ENCODE assay signal across 12 cellular contexts in genomic region chr10:71980181-71981023, GRCh38. TPM values are rescaled to one million over a fixed set of nuclear protein-coding genes. Genes with fewer than 3 reads are reported as not detected.
DNase-seq lines count a peak whose midpoint lies in the region; ATAC-seq, FAIRE-seq and TF ChIP-seq lines count a peak whose summit lies in the region.
"Had no signal": no experiment of that assay in that cellular context is flagged by ENCODE, and none has a peak within 500 bp of the region (broad histone marks: within the 10 kb centered on the region; RNA-seq: fewer than 3 reads in every experiment).

No MANE protein-coding gene starts in this region.

- peak overlapping the region; percentile 26 for H3K4me2 ChIP-seq in keratinocyte (ENCODE audit: control insufficient read depth, extremely low read depth, insufficient read depth, low read depth, low read length)

- H3K79me2 ChIP-seq in keratinocyte (ENCODE audit: control insufficient read depth, insufficient read depth, low read length): peaks cover 83% of the 10 kb centered on the region

- peaks cover 4 to 9% of the 10 kb centered on the region in 2 donors for H3K4me1 Mint-ChIP-seq in natural killer cell treated with Interleukin-12 subunit alpha and Interleukin-12 subunit beta and Interleukin-15 and Interleukin-18, amount 100 ng/mL, for 72 hours (ENCODE audit: low read depth in 2 of 2)

- peaks cover 7% of the 10 kb centered on the region for H3K9me1 ChIP-seq in keratinocyte (ENCODE audit: control insufficient read depth, extremely low read depth, insufficient read depth, low read length)

- H3K4me3 Mint-ChIP-seq in natural killer cell treated with Interleukin-12 subunit alpha and Interleukin-12 subunit beta and Interleukin-15 and Interleukin-18, amount 100 ng/mL, for 72 hours: no peak overlapping the region
- H3K4me3 Mint-ChIP-seq: B cell; central memory CD8-positive, alpha-beta T cell; naive thymus-derived CD4-positive, alpha-beta T cell had no signal

- no peaks in the 10 kb centered on the region for H3K9me3 Mint-ChIP-seq in natural killer cell treated with Interleukin-12 subunit alpha and Interleukin-12 subunit beta and Interleukin-15 and Interleukin-18, amount 100 ng/mL, for 72 hours
- H3K9me3 Mint-ChIP-seq: central memory CD8-positive, alpha-beta T cell; naive thymus-derived CD4-positive, alpha-beta T cell had no signal

- H3K4me1 ChIP-seq in ascending aorta: peaks cover 33 to 83% of the 10 kb centered on the region in 2 donors
- H3K4me1 ChIP-seq in keratinocyte (ENCODE audit: control insufficient read depth, extremely low read depth, insufficient read depth, low read length): peaks cover 44% of the 10 kb centered on the region
- peaks cover 82 to 89% (median 88%) of the 10 kb centered on the region in 3 donors for H3K4me1 ChIP-seq in skeletal muscle tissue (ENCODE audit: control insufficient read depth in 3 of 3, insufficient read depth in 3 of 3, low read length in 3 of 3)

- intact Hi-C loops in ascending aorta (cut with DNase I): no loop called here

- H4K20me1 ChIP-seq in keratinocyte (ENCODE audit: control insufficient read depth, extremely low read depth, insufficient read depth, low read length): peaks cover 6% of the 10 kb centered on the region

- peaks cover 6 to 7% of the 10 kb centered on the region in 2 donors for H3K27me3 Mint-ChIP-seq in natural killer cell treated with Interleukin-12 subunit alpha and Interleukin-12 subunit beta and Interleukin-15 and Interleukin-18, amount 100 ng/mL, for 72 hours
- H3K27me3 Mint-ChIP-seq: naive thymus-derived CD4-positive, alpha-beta T cell had no signal

- ATAC-seq in natural killer cell treated with Interleukin-12 subunit alpha and Interleukin-12 subunit beta and Interleukin-15 and Interleukin-18, amount 100 ng/mL, for 72 hours: no peak
- no peak for ATAC-seq in HG02571 (IDR thresholded peaks at IDR 0.05; ENCODE audit: unreplicated experiment)
- ATAC-seq: naive thymus-derived CD4-positive, alpha-beta T cell had no signal

- peak overlapping the region; percentile 90 to 93 for H3K27ac ChIP-seq in ascending aorta
- no peak overlapping the region for H3K27ac ChIP-seq in keratinocyte (ENCODE audit: control insufficient read depth, insufficient read depth, low read length)
- H3K27ac ChIP-seq in skeletal muscle tissue (ENCODE audit: low read depth, low read length): no peak overlapping the region

- H3K36me3 Mint-ChIP-seq in natural killer cell treated with Interleukin-12 subunit alpha and Interleukin-12 subunit beta and Interleukin-15 and Interleukin-18, amount 100 ng/mL, for 72 hours: no peaks in the 10 kb centered on the region
- H3K36me3 Mint-ChIP-seq: naive thymus-derived CD4-positive, alpha-beta T cell had no signal

- H3K9ac ChIP-seq in keratinocyte (ENCODE audit: control insufficient read depth, extremely low read depth, insufficient read depth, low read length): no peak overlapping the region
- peak overlapping the region in 2 of 3 donors; percentile 54 to 65 for H3K9ac ChIP-seq in skeletal muscle tissue (ENCODE audit: low read depth in 1 of 3, low read length in 3 of 3)

- no peaks in the 10 kb centered on the region for H3K36me3 ChIP-seq in ascending aorta
- peaks cover 7 to 8% of the 10 kb centered on the region in 2 experiments for H3K36me3 ChIP-seq in keratinocyte (ENCODE audit: control insufficient read depth in 2 of 2, extremely low read depth in 1 of 2, insufficient read depth in 2 of 2, low read length in 2 of 2)
- H3K36me3 ChIP-seq in skeletal muscle tissue (ENCODE audit: control insufficient read depth in 3 of 3, insufficient read depth in 3 of 3, low read length in 3 of 3): no peaks in the 10 kb centered on the region

- H3K4me3 ChIP-seq in ascending aorta (peak overlapping the region in 1 of 2 donors; percentile 16), keratinocyte (ENCODE audit: control insufficient read depth in 2 of 3, extremely low read depth in 1 of 3, insufficient read depth in 2 of 3, low read depth in 1 of 3, low read length in 3 of 3) (no peak overlapping the region), skeletal muscle tissue (ENCODE audit: low read length in 3 of 3) (peak overlapping the region in 1 of 3 donors; percentile 43)

- DNase-seq in EH (ENCODE audit: low read depth) (peak; percentile 39), ascending aorta (ENCODE audit: low spot score in 2 of 2) (no peak), keratinocyte (ENCODE audit: low read depth, low spot score) (no peak), HT-29 (ENCODE audit: low spot score) (no peak)
- DNase-seq in natural killer cell treated with Interleukin-12 subunit alpha and Interleukin-12 subunit beta and Interleukin-15 and Interleukin-18, amount 100 ng/mL, for 72 hours (ENCODE audit: low spot score): no peak
- DNase-seq in activated CD4-positive, alpha-beta T cell treated with anti-CD3 and anti-CD28 coated beads for 4 hours: no peak
- DNase-seq: naive thymus-derived CD4-positive, alpha-beta T cell; stimulated activated CD4-positive, alpha-beta T cell treated with anti-CD3 and anti-CD28 coated beads, Interleukin-4, amount 100 ng/mL, for 1 hour had no signal

- no peaks in the 10 kb centered on the region for H3K27me3 ChIP-seq in ascending aorta
- H3K27me3 ChIP-seq in keratinocyte (ENCODE audit: control insufficient read depth, extremely low read depth, insufficient read depth, low read length): no peaks in the 10 kb centered on the region
- H3K27me3 ChIP-seq in skeletal muscle tissue (ENCODE audit: control insufficient read depth in 3 of 3, insufficient read depth in 3 of 3, low read length in 3 of 3): no peaks in the 10 kb centered on the region

- H2AFZ ChIP-seq in keratinocyte (ENCODE audit: control insufficient read depth, low read length): no peak overlapping the region

- H3K27ac Mint-ChIP-seq in natural killer cell treated with Interleukin-12 subunit alpha and Interleukin-12 subunit beta and Interleukin-15 and Interleukin-18, amount 100 ng/mL, for 72 hours: no peak overlapping the region
- H3K27ac Mint-ChIP-seq: B cell; naive thymus-derived CD4-positive, alpha-beta T cell had no signal

- TF ChIP-seq CTCF in ascending aorta (IDR thresholded peaks at IDR 0.05) (no peak), keratinocyte (optimal IDR thresholded peaks at IDR 0.05 in 1 of 3, IDR thresholded peaks at IDR 0.05 in 1 of 3, conservative IDR thresholded peaks at IDR 0.05 in 1 of 3; ENCODE audit: extremely low read depth in 1 of 3, insufficient read depth in 2 of 3, low read length in 3 of 3) (no peak)

- H3K9me3 ChIP-seq in ascending aorta (no peaks in the 10 kb centered on the region), keratinocyte (ENCODE audit: control insufficient read depth, low read depth, low read length) (no peaks in the 10 kb centered on the region), skeletal muscle tissue (ENCODE audit: control insufficient read depth in 3 of 3, low read length in 3 of 3) (no peaks in the 10 kb centered on the region)

- FAIRE-seq in keratinocyte (lab: Jason Lieb, UNC): peak; percentile 62

- dilution Hi-C loops in keratinocyte (cut with MboI; ENCODE audit: extremely low pct_ligation_motif_present, low sequenced_read_pairs): no loop called here

RNA-seq across cellular contexts. Expression of gene CHST3, which starts 16.2 kb away (rescaled TPM):
- total RNA-seq in ascending aorta (41.4 TPM), skeletal muscle tissue (15.7 TPM)
- 12.0 to 12.4 TPM (median 12.3 TPM) in 3 replicates for polyA plus RNA-seq in keratinocyte
- polyA plus RNA-seq in keratinocyte (2011; ENCODE audit: low read depth): 3.6 TPM
- polyA plus RNA-seq in keratinocyte (2011; cell fraction: cytosol; rRNA removed): 7.5 and 7.8 TPM in 2 replicates
- polyA plus RNA-seq in keratinocyte (2011; cell fraction: nucleus; rRNA removed): 29.9 and 32.6 TPM in 2 replicates
- polyA plus RNA-seq in keratinocyte (2012; ENCODE audit: low replicate concordance): 5.8 and 14.6 TPM in 2 replicates
- polyA minus RNA-seq in keratinocyte: 17.8 to 29.2 TPM (median 23.1 TPM) in 3 replicates
- polyA minus RNA-seq in keratinocyte (2011; cell fraction: cytosol; rRNA and poly(A)+ RNA removed): 13.4 TPM
- 34.8 and 43.4 TPM in 2 replicates for polyA minus RNA-seq in keratinocyte (2011; cell fraction: nucleus; rRNA and poly(A)+ RNA removed)
- total RNA-seq in natural killer cell treated with Interleukin-12 subunit alpha and Interleukin-12 subunit beta and Interleukin-15 and Interleukin-18, amount 100 ng/mL, for 72 hours: not detected
- 12.3 and 14.1 TPM in 2 replicates for total RNA-seq in HT-29 (2014; rRNA removed; shearing (Covaris generic))
- total RNA-seq: B cell had no signal
- polyA plus RNA-seq: naive thymus-derived CD4-positive, alpha-beta T cell had no signal

Comparison
In these comparisons a context has a peak if more than half of its experiments do, and no peak if none do; other contexts are left out.
1. H3K27ac ChIP-seq: peak in ascending aorta (2 of 2); none in keratinocyte (single experiment) and skeletal muscle tissue (single experiment).
2. RNA of gene CHST3, which starts 16.2 kb away (total RNA-seq): 41.4 TPM in ascending aorta (single experiment), 15.7 TPM in skeletal muscle tissue (single experiment) and 12.3 to 14.1 TPM in HT-29; not detected in natural killer cell treated with Interleukin-12 subunit alpha and Interleukin-12 subunit beta and Interleukin-15 and Interleukin-18, amount 100 ng/mL, for 72 hours; every median in the first group is over 10 times any median in the second.